Comparison of ENCODE assay signal across 16 cellular contexts in the genomic region with DNA sequence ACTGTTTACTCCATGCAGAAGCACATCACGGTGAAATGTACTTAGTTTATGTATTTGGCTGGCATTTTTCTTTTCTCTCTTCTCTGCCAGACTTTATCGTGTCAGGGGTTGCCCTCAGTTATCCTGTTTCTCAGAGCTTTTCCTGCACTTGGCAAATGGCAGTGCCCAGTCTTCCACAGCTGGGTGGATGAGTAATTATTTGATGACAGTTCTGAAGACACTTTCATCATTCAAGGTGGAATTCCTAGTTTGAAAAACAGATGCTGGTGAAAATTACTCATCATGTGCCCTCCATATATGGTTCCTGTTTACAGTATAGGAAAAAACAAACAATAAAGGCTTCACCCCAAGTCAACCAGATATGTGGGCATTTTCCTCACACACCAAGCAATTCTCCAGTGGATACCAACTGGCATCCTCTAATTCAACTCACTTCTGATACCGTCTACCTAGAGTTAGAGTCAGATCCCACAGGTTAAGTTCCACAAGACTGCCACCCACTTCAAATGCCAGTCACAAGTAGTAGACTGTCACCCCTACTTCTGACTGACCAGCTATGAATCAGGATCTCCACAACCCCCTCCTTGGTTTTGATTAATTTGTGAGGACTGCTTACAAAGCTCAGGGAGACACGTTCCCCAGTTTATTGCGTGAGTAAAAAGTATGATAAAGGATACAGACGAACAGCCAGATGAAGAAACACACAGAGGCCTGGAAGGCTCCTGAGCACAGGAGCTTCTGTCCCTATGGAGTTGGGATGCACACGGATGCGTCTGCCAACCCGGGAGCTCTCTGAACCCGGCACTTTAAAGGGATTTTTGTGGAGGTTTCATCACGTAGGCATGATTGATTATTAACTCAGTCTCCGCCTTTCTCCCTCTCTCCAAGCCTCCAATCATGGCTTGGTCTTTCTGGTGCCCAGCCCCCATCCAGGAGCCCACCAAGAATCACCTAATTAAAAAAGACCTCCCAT.
DNase-seq lines count a peak whose midpoint lies in the region; ATAC-seq and TF ChIP-seq lines count a peak whose summit lies in the region.
"Had no signal": no experiment of that assay in that cellular context is flagged by ENCODE, and none has a peak within 500 bp of the region (broad histone marks: within the 10 kb centered on the region; RNA-seq: fewer than 3 reads in every experiment).

No MANE protein-coding gene starts in this region.

- intact Hi-C loops in mammary epithelial cell (cut with micrococcal nuclease) (no loop called here), heart left ventricle (cut with DNase I) (no loop called here)

- no peak overlapping the region for H3K4me3 ChIP-seq in AG10803 (ENCODE audit: low read length)
- H3K4me3 ChIP-seq in HUES64 (ENCODE audit: low read length) = no peak overlapping the region
- no peak overlapping the region for H3K4me3 ChIP-seq in mammary epithelial cell (replicated peaks in 1 of 3; ENCODE audit: insufficient read depth in 1 of 3, low read depth in 2 of 3, low read length in 3 of 3)
- H3K4me3 ChIP-seq in kidney epithelial cell (ENCODE audit: low read depth, low read length) = no peak overlapping the region
- H3K4me3 ChIP-seq in heart left ventricle = no peak overlapping the region
- H3K4me3 ChIP-seq: colonic mucosa, upper lobe of right lung had no signal

- H3K4me1 ChIP-seq in HUES64 (ENCODE audit: insufficient read depth, low read length) = peaks cover 22% of the 10 kb centered on the region
- H3K4me1 ChIP-seq in mammary epithelial cell (ENCODE audit: insufficient read depth, low read length) = peaks cover 3% of the 10 kb centered on the region
- H3K4me1 ChIP-seq in heart left ventricle = peaks cover 0 to 21% (median 9%) of the 10 kb centered on the region in 12 donors
- H3K4me1 ChIP-seq: colonic mucosa, upper lobe of right lung had no signal

- H4K20me1 ChIP-seq in mammary epithelial cell (ENCODE audit: insufficient read depth, low read length) = no peaks in the 10 kb centered on the region

- H3K9me3 ChIP-seq in HUES64 (ENCODE audit: insufficient read depth, low read depth, low read length) (no peaks in the 10 kb centered on the region), mammary epithelial cell (replicated peaks; ENCODE audit: insufficient read depth, low read length) (no peaks in the 10 kb centered on the region), heart left ventricle (no peaks in the 10 kb centered on the region)
- H3K9me3 ChIP-seq: colonic mucosa, upper lobe of right lung had no signal

- no peak overlapping the region for H3K9ac ChIP-seq in HUES64 (ENCODE audit: low read depth, low read length)
- H3K9ac ChIP-seq in mammary epithelial cell (ENCODE audit: insufficient read depth, low read length) = no peak overlapping the region

- H3K36me3 ChIP-seq in HUES64 (ENCODE audit: insufficient read depth, low read length) (0 out of 2 replicates have a peak, but pooled peaks cover 1% of the 10 kb centered on the region), mammary epithelial cell (ENCODE audit: insufficient read depth, low read length) (no peaks in the 10 kb centered on the region), kidney epithelial cell (ENCODE audit: control insufficient read depth, insufficient read depth, low read length) (no peaks in the 10 kb centered on the region), heart left ventricle (no peaks in the 10 kb centered on the region)
- H3K36me3 ChIP-seq: colonic mucosa, upper lobe of right lung had no signal

- TF ChIP-seq CTCF in AG10803 (conservative IDR thresholded peaks at IDR 0.05; ENCODE audit: low read length) = no peak
- no peak for TF ChIP-seq CTCF in mammary epithelial cell (conservative IDR thresholded peaks at IDR 0.05 in 1 of 2, IDR thresholded peaks at IDR 0.05 in 1 of 2; ENCODE audit: extremely low read depth in 1 of 2, insufficient read depth in 1 of 2, low read depth in 1 of 2, low read length in 2 of 2)
- TF ChIP-seq CTCF in kidney epithelial cell (IDR thresholded peaks at IDR 0.05; ENCODE audit: insufficient read depth, low read length, poor library complexity, severe bottlenecking) = no peak
- no peak for TF ChIP-seq CTCF in heart left ventricle (IDR thresholded peaks at IDR 0.05)

- in situ Hi-C loops in mammary epithelial cell (cut with MboI; ENCODE audit: low sequenced_read_pairs in 2 of 2) = no loop called here

- peaks cover 12% of the 10 kb centered on the region for H3K79me2 ChIP-seq in mammary epithelial cell (ENCODE audit: insufficient read depth, low read length)

- peak; percentile 60 for DNase-seq in AG10803 (ENCODE audit: low read depth)
- peak; percentile 33 for DNase-seq in mammary epithelial cell
- peak; percentile 19 for DNase-seq in kidney epithelial cell (ENCODE audit: low read depth)
- no peak for DNase-seq in COLO829 (ENCODE audit: low spot score)
- DNase-seq in heart left ventricle = no peak
- no peak for DNase-seq in hepatic stellate cell (ENCODE audit: low spot score)
- DNase-seq: activated CD8-positive, alpha-beta memory T cell treated with anti-CD3 and anti-CD28 coated beads, Interleukin-2, amount 50 U/mL, for 4 hours; colonic mucosa; naive B cell; NCI-H1092; NCI-H2171; retina; stimulated activated CD4-positive, alpha-beta T cell treated with anti-CD3 and anti-CD28 coated beads, Interleukin-2, amount 100 ng/mL, for 24 hours; upper lobe of right lung had no signal

- ATAC-seq in esophagus mucosa = no peak
- no peak for ATAC-seq in heart left ventricle
- ATAC-seq: upper lobe of right lung had no signal

- dilution Hi-C loops in mammary epithelial cell (cut with HindIII; ENCODE audit: low sequenced_read_pairs) = no loop called here

- CTCF ChIA-PET in mammary epithelial cell (lab: Charles Lee; ENCODE audit: low non-redundant PET) = no interaction called here

- no peak overlapping the region for H2AFZ ChIP-seq in mammary epithelial cell (ENCODE audit: low read depth, low read length)

- no peak for TF ChIP-seq POLR2A in heart left ventricle (IDR thresholded peaks at IDR 0.05)

- BruUV-seq in mammary epithelial cell (replicated peaks; lab: Mats Ljungman, UMichigan) = no TSS peak

- H3K27me3 ChIP-seq in HUES64 (ENCODE audit: insufficient read depth, low read length) = no peaks in the 10 kb centered on the region
- no peaks in the 10 kb centered on the region for H3K27me3 ChIP-seq in mammary epithelial cell (ENCODE audit: insufficient read depth, low read length)
- no peaks in the 10 kb centered on the region for H3K27me3 ChIP-seq in kidney epithelial cell (ENCODE audit: control insufficient read depth, insufficient read depth, low read length)
- no peaks in the 10 kb centered on the region for H3K27me3 ChIP-seq in heart left ventricle
- H3K27me3 ChIP-seq: colonic mucosa, upper lobe of right lung had no signal

- 61% methylated on average over 12 of the region's 12 CpGs for WGBS in HUES64
- 75% methylated on average over 11 of the region's 12 CpGs for WGBS in mammary epithelial cell (ENCODE audit: low coverage, missing lambda C conversion rate)
- WGBS in heart left ventricle, 4 donors = 68 to 81% (median 73%) methylated on average over 12 of the region's 12 CpGs

- H3K4me2 ChIP-seq in mammary epithelial cell (ENCODE audit: insufficient read depth, low read depth, low read length) = no peak overlapping the region

- H3K27ac ChIP-seq in HUES64 (ENCODE audit: low read depth, low read length) (peak overlapping the region; percentile 96), mammary epithelial cell (ENCODE audit: insufficient read depth, low read depth, low read length) (no peak overlapping the region), heart left ventricle (no peak overlapping the region)
- H3K27ac ChIP-seq: colonic mucosa, upper lobe of right lung had no signal

Comparison
In these comparisons a context has a peak if more than half of its experiments do, and no peak if none do; other contexts are left out.
1. DNase-seq: peak in AG10803 (single experiment), mammary epithelial cell (single experiment) and kidney epithelial cell (single experiment); none in COLO829 (single experiment), heart left ventricle (0 of 5) and hepatic stellate cell (single experiment).